ENCODE assay signal across 8 cellular contexts in the genomic region with DNA sequence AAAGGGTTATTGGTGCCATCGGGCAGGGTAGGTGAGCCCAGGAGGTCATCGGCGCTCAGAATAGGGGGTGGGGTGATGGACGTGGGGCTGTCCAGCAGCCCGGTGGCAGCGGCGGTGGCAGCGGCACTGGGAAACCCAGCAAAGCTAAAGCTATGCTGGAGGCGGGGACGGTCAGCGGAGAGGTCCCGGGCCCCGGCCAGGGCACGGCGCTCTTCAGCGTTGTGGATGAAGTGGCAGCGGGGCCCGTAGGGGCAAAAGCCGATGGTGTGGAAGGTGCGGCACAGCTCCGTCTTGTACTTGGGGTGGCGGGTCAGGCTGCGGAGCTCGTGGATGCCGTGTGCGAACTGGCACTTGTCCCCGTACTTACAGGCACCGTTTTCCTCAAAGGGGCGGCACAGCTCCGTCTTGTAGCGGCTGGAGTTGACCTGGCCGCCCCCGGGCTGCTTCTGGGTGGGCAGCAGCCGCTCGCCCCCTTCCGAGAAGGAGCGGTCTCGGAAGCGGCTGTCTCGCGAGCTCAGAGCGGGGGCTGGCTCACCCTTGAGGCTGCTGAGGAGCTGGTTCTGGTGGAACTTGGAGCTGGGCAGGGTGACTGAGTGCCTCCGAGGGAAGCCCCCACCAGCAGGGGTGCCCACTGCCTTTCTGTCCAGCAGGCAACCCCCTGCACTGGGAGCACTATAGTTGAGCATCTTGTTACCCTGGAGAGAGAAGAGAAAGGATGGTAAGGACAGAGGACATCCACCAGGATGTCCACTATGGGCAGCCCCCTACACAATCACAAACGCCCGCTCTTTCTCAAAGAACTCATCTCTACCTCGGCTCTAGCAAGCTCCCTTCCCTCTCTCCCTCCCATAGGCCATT. TPM values are rescaled to one million over a fixed set of nuclear protein-coding genes. Genes with fewer than 3 reads are reported as not detected.
DNase-seq lines count a peak whose midpoint lies in the region; TF ChIP-seq lines count a peak whose summit lies in the region.

No MANE protein-coding gene starts in this region.

- H3K4me3 ChIP-seq in OCI-LY1 (ENCODE audit: low read depth, low read length, poor library complexity, severe bottlenecking) (peak overlapping the region; percentile 84), mesodermal cell (ENCODE audit: extremely low read depth, insufficient read depth, low read length, poor library complexity, severe bottlenecking) (peak overlapping the region; percentile 99), uterus (peak overlapping the region; percentile 78 to 96)

- peaks cover 57% of the 10 kb centered on the region for H3K36me3 ChIP-seq in OCI-LY1 (ENCODE audit: insufficient read depth, low read length)
- peaks cover 50% of the 10 kb centered on the region for H3K36me3 ChIP-seq in mesodermal cell (ENCODE audit: control insufficient read depth, insufficient read depth, low read length)
- H3K36me3 ChIP-seq in uterus: no peaks in the 10 kb centered on the region

- peaks cover 0 to 15% (median 2%) of the 10 kb centered on the region in 7 donors for H3K9me3 Mint-ChIP-seq in CD14-positive monocyte
- H3K9me3 Mint-ChIP-seq in dendritic cell treated with granulocyte-macrophage colony-stimulating factor and Interleukin-4, amounts not matched to agents 40 ng/mL and 50 ng/mL, for 4 days: no peaks in the 10 kb centered on the region

- peaks cover 61% of the 10 kb centered on the region for H3K4me1 Mint-ChIP-seq in CD14-positive monocyte
- peaks cover 57% of the 10 kb centered on the region for H3K4me1 Mint-ChIP-seq in dendritic cell treated with granulocyte-macrophage colony-stimulating factor and Interleukin-4, amounts not matched to agents 40 ng/mL and 50 ng/mL, for 4 days (ENCODE audit: low read depth)

- no peak for TF ChIP-seq POLR2A in uterus (IDR thresholded peaks at IDR 0.05)

- H3K27me3 ChIP-seq in OCI-LY1 (ENCODE audit: insufficient read depth, low read length) (no peaks in the 10 kb centered on the region), uterus (no peaks in the 10 kb centered on the region)

- H3K4me1 ChIP-seq in OCI-LY1 (ENCODE audit: insufficient read depth, low read length, severe bottlenecking) (peaks cover 56% of the 10 kb centered on the region), mesodermal cell (ENCODE audit: control insufficient read depth, insufficient read depth, low read length, poor library complexity, severe bottlenecking) (peaks cover 29% of the 10 kb centered on the region), uterus (no peaks in the 10 kb centered on the region)

- TF ChIP-seq CTCF in CD14-positive monocyte (IDR thresholded peaks at IDR 0.05) (no peak), OCI-LY1 (IDR thresholded peaks at IDR 0.05; ENCODE audit: low read length) (0 out of 2 replicates have a peak, but pooled peaks have one; percentile 2), uterus (IDR thresholded peaks at IDR 0.05) (peak in 1 of 4 experiments; percentile 13)

- H3K9ac ChIP-seq in OCI-LY1 (ENCODE audit: low read length): peak overlapping the region; percentile 76

- H3F3A ChIP-seq in OCI-LY1 (ENCODE audit: insufficient read depth, low read length): peaks cover 17% of the 10 kb centered on the region; the same call in 1 of the 2 replicates

- H3K27ac ChIP-seq in OCI-LY1 (ENCODE audit: low read depth, low read length, poor library complexity, severe bottlenecking) (peak overlapping the region; percentile 98), mesodermal cell (ENCODE audit: low read depth, low read length, severe bottlenecking) (peak overlapping the region; percentile 100), uterus (peak overlapping the region; percentile 96 to 99)

- H3K9me2 ChIP-seq in OCI-LY1 (ENCODE audit: low read depth, low read length): no peaks in the 10 kb centered on the region

- H3K27ac Mint-ChIP-seq in CD14-positive monocyte: peak overlapping the region; percentile 92 to 100 (median 99)
- H3K27ac Mint-ChIP-seq in dendritic cell treated with granulocyte-macrophage colony-stimulating factor and Interleukin-4, amounts not matched to agents 40 ng/mL and 50 ng/mL, for 4 days: peak overlapping the region; percentile 100

- no peak overlapping the region for H2AFZ ChIP-seq in OCI-LY1 (ENCODE audit: low read length)

- WGBS in mesodermal cell (ENCODE audit: insufficient coverage in 2 of 2), 2 experiments: 80% methylated on average over 40 to 46 of the region's 46 CpGs

- H4K20me1 ChIP-seq in OCI-LY1 (ENCODE audit: insufficient read depth, low read length): no peaks in the 10 kb centered on the region

- peak overlapping the region; percentile 96 for H3K4me2 ChIP-seq in OCI-LY1 (ENCODE audit: low read length)

- DNase-seq in CD14-positive monocyte (ENCODE audit: low spot score) (peak; percentile 2), uterus (peak in 1 of 2 donors; percentile 31), CD1c-positive myeloid dendritic cell (ENCODE audit: extremely low spot score) (no peak), UCSD-AML1 (lab: John Stamatoyannopoulos, UW; ENCODE audit: unreplicated experiment) (no peak), NCI-H748 (lab: John Stamatoyannopoulos, UW; ENCODE audit: unreplicated experiment) (no peak)

- intact Hi-C loops in CD14-positive monocyte (cut with micrococcal nuclease): loop anchor here (2.0 to 10.0 kb wide), 11 partner anchors 47 to 825 kb away; no protein-coding TSS in a partner anchor
- intact Hi-C loops in dendritic cell treated with granulocyte-macrophage colony-stimulating factor and Interleukin-4, amounts not matched to agents 40 ng/mL and 50 ng/mL, for 4 days (cut with micrococcal nuclease): loop anchor here (2.0 to 10.0 kb wide), 7 partner anchors 48 to 541 kb away; no protein-coding TSS in a partner anchor
- intact Hi-C loops in uterus (cut with DNase I; ENCODE audit: low total_unique reads): loop anchor here (5.0 to 10.0 kb wide), 2 partner anchors 245 to 543 kb away; no protein-coding TSS in a partner anchor

- H3K4me3 Mint-ChIP-seq in CD14-positive monocyte: peak overlapping the region; percentile 95 to 100
- H3K4me3 Mint-ChIP-seq in dendritic cell treated with granulocyte-macrophage colony-stimulating factor and Interleukin-4, amounts not matched to agents 40 ng/mL and 50 ng/mL, for 4 days: peak overlapping the region; percentile 99

- peaks cover 8 to 17% (median 14%) of the 10 kb centered on the region in 3 donors for H3K27me3 Mint-ChIP-seq in CD14-positive monocyte (ENCODE audit: low read depth in 3 of 3)
- H3K27me3 Mint-ChIP-seq in dendritic cell treated with granulocyte-macrophage colony-stimulating factor and Interleukin-4, amounts not matched to agents 40 ng/mL and 50 ng/mL, for 4 days: no peaks in the 10 kb centered on the region

- H3K79me2 ChIP-seq in OCI-LY1 (ENCODE audit: insufficient read depth, low read length): peaks cover 29% of the 10 kb centered on the region

- H3K9me3 ChIP-seq in OCI-LY1 (ENCODE audit: low read length): no peaks in the 10 kb centered on the region
- no peaks in the 10 kb centered on the region for H3K9me3 ChIP-seq in mesodermal cell (ENCODE audit: control insufficient read depth, low read length)
- H3K9me3 ChIP-seq in uterus: no peaks in the 10 kb centered on the region

- peaks cover 53 to 59% of the 10 kb centered on the region in 2 donors for H3K36me3 Mint-ChIP-seq in CD14-positive monocyte
- H3K36me3 Mint-ChIP-seq in dendritic cell treated with granulocyte-macrophage colony-stimulating factor and Interleukin-4, amounts not matched to agents 40 ng/mL and 50 ng/mL, for 4 days (ENCODE audit: low read depth): peaks cover 91% of the 10 kb centered on the region

RNA-seq across cellular contexts. Expression of a gene that starts 2.8 kb away (rescaled TPM):
- 100 to 1,000 TPM; 151 to 185 TPM for polyA plus RNA-seq in CD14-positive monocyte
- 184 TPM for polyA plus RNA-seq in mesodermal cell (2013, experiment 1 of 2)
- 167 TPM for polyA plus RNA-seq in mesodermal cell (2013, experiment 2 of 2)
- 100 to 1,000 TPM; 170 to 564 (median 315) TPM for total RNA-seq in uterus
